In the genomic region with DNA sequence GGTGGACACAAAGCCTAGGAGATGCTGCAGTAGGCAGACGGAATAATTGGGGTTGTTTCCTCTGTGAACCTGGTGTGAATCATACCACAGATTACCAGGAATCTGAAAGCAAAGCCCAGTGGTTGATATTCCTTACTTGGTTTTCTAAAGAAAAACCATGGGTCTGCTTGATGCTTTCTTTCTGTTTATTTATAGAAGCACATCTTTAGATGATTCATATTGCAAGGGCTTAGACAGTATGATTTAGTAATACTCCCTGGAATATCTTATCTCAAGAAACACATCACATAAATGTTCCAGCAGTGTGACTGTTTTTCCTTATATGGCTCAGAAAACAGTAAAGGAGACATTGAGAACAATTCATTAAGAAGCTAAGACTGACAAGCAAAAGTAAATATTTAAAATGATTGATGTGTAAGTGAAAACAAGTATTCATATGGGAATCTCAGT, we compare ENCODE assay signal across 1 cellular context.
TF ChIP-seq lines count a peak whose summit lies in the region.

No MANE protein-coding gene starts in this region.

TF ChIP-seq in endothelial cell of umbilical vein, 7 proteins besides CTCF, POLR2A, EP300 and RAD21:
- peak; percentile 4 for TF ChIP-seq JUN (IDR thresholded peaks at IDR 0.05; ENCODE audit: borderline replicate concordance, insufficient read depth, insufficient read length, low read depth)
- TF ChIP-seq MYC (IDR thresholded peaks at IDR 0.05; ENCODE audit: low read depth, low read length) = no peak
- TF ChIP-seq, protein P1, sequence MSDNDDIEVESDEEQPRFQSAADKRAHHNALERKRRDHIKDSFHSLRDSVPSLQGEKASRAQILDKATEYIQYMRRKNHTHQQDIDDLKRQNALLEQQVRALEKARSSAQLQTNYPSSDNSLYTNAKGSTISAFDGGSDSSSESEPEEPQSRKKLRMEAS (IDR thresholded peaks at IDR 0.05; ENCODE audit: insufficient read depth, insufficient read length) = no peak
- TF ChIP-seq GATA2 (IDR thresholded peaks at IDR 0.05; ENCODE audit: insufficient read depth, insufficient read length, low read depth, low read length) = peak; percentile 40
- no peak for TF ChIP-seq POLR2AphosphoS5 (IDR thresholded peaks at IDR 0.05; ENCODE audit: insufficient read depth, low read depth, low read length)
- TF ChIP-seq FOS (IDR thresholded peaks at IDR 0.05; ENCODE audit: borderline replicate concordance, insufficient read depth, low read length) = peak; percentile 66
- no peak for TF ChIP-seq EZH2 (IDR thresholded peaks at IDR 0.05; ENCODE audit: borderline replicate concordance, low read depth, low read length, severe bottlenecking)
